ENCODE assay signal across 1 cellular context in genomic region chr1:150778409-150778808, GRCh38.
TF ChIP-seq lines count a peak whose summit lies in the region.

No MANE protein-coding gene starts in this region.

TF ChIP-seq in IMR-90, 13 proteins besides CTCF, POLR2A, EP300 and RAD21:
- TF ChIP-seq MXI1 (IDR thresholded peaks at IDR 0.05; ENCODE audit: borderline replicate concordance, low read depth, low read length), result no peak
- no peak for TF ChIP-seq CEBPB (IDR thresholded peaks at IDR 0.05; ENCODE audit: low read depth, low read length)
- TF ChIP-seq USF2 (IDR thresholded peaks at IDR 0.05; ENCODE audit: low read depth, low read length), result no peak
- TF ChIP-seq MAZ (IDR thresholded peaks at IDR 0.05; ENCODE audit: borderline replicate concordance, low read depth, low read length), result no peak
- no peak for TF ChIP-seq RCOR1 (IDR thresholded peaks at IDR 0.05; ENCODE audit: insufficient replicate concordance, low read length)
- TF ChIP-seq RFX5 (IDR thresholded peaks at IDR 0.05; ENCODE audit: low read depth, low read length), result no peak
- TF ChIP-seq FOS (IDR thresholded peaks at IDR 0.05; ENCODE audit: low read depth, low read length), result no peak
- no peak for TF ChIP-seq SMC3 (IDR thresholded peaks at IDR 0.05; ENCODE audit: low read depth, low read length)
- TF ChIP-seq MAFK (IDR thresholded peaks at IDR 0.05; ENCODE audit: low read depth, low read length), result no peak
- no peak for TF ChIP-seq NFE2L2 (IDR thresholded peaks at IDR 0.05; ENCODE audit: low read depth, low read length)
- TF ChIP-seq BHLHE40 (IDR thresholded peaks at IDR 0.05; ENCODE audit: low read depth, low read length), result no peak
- TF ChIP-seq CHD1 (IDR thresholded peaks at IDR 0.05; ENCODE audit: low read depth, low read length), result no peak
- no peak for TF ChIP-seq ELK1 (IDR thresholded peaks at IDR 0.05; ENCODE audit: borderline replicate concordance, low read depth, low read length)
